ENCODE assay signal across 12 cellular contexts in genomic region chr6:68126089-68126749, GRCh38.
DNase-seq lines count a peak whose midpoint lies in the region; ATAC-seq, FAIRE-seq and TF ChIP-seq lines count a peak whose summit lies in the region.
"Had no signal": no experiment of that assay in that cellular context is flagged by ENCODE, and none has a peak within 500 bp of the region (broad histone marks: within the 10 kb centered on the region; RNA-seq: fewer than 3 reads in every experiment).

No MANE protein-coding gene starts in this region.

- peaks cover 0 to 2% of the 10 kb centered on the region in 2 donors for H3K9me3 ChIP-seq in kidney (ENCODE audit: control insufficient read depth in 1 of 2, low read length in 2 of 2)

- DNase-seq in kidney: no peak
- no peak for DNase-seq in D721Med (ENCODE audit: insufficient read length, low spot score)
- no peak for DNase-seq in G401 (ENCODE audit: low spot score)
- DNase-seq in HuH-7 (ENCODE audit: low spot score): no peak
- DNase-seq: central memory CD4-positive, alpha-beta T cell; DMS 273 treated with DMSO at 0.1 percent for 48 hours; Kasumi-1; NK-92 treated with Interleukin-12 subunit alpha and Interleukin-12 subunit beta, amount 100 ng/mL, for 24 hours; stimulated activated CD4-positive, alpha-beta T cell treated with anti-CD3 and anti-CD28 coated beads, Interleukin-2, amount 100 ng/mL, for 24 hours had no signal

- H3K4me3 ChIP-seq in kidney (ENCODE audit: low read length in 2 of 2): no peak overlapping the region

- no peaks in the 10 kb centered on the region for H3K36me3 ChIP-seq in kidney (ENCODE audit: control insufficient read depth in 1 of 2, insufficient read depth in 2 of 2, low read length in 2 of 2)

- H3K9ac ChIP-seq in kidney (ENCODE audit: low read length in 2 of 2): no peak overlapping the region

- H3K27ac ChIP-seq in kidney (ENCODE audit: low read depth in 2 of 2, low read length in 2 of 2): no peak overlapping the region

- FAIRE-seq in kidney (lab: Jason Lieb, UNC) (peak; percentile 67), D721Med (lab: Jason Lieb, UNC) (no peak)

- ATAC-seq in GM19025 (IDR thresholded peaks at IDR 0.05; ENCODE audit: low read depth, unreplicated experiment) (peak; percentile 87), HG02623 (IDR thresholded peaks at IDR 0.05; ENCODE audit: unreplicated experiment) (peak; percentile 99), HG03460 (IDR thresholded peaks at IDR 0.05; ENCODE audit: unreplicated experiment) (peak; percentile 93)

- no peaks in the 10 kb centered on the region for H3K4me1 ChIP-seq in kidney (ENCODE audit: control insufficient read depth in 1 of 2, insufficient read depth in 1 of 2, low read depth in 1 of 2, low read length in 2 of 2)

- in situ Hi-C loops in G401 (cut with HindIII; ENCODE audit: low sequenced_read_pairs): no loop called here

- intact Hi-C loops in kidney (cut with DNase I): no loop called here

- TF ChIP-seq CTCF in kidney (IDR thresholded peaks at IDR 0.05; ENCODE audit: borderline replicate concordance, extremely low read depth, insufficient read depth) (no peak), D721Med (IDR thresholded peaks at IDR 0.05; ENCODE audit: insufficient read depth, missing control alignments) (no peak)
